Comparison of ENCODE assay signal across 8 cellular contexts in genomic region chr4:6986781-6987565, GRCh38. TPM values are rescaled to one million over a fixed set of nuclear protein-coding genes. Genes with fewer than 3 reads are reported as not detected.
DNase-seq lines count a peak whose midpoint lies in the region; ATAC-seq and TF ChIP-seq lines count a peak whose summit lies in the region.

No MANE protein-coding gene starts in this region.

- TF ChIP-seq POLR2A in breast epithelium (IDR thresholded peaks at IDR 0.05) = peak; percentile 54

- H3K27me3 Mint-ChIP-seq in immature natural killer cell (ENCODE audit: low read depth in 3 of 3) = peaks cover 1 to 3% (median 2%) of the 10 kb centered on the region in 3 donors

- peak; percentile 66 for DNase-seq in AG04450 (ENCODE audit: low read depth, low spot score)
- DNase-seq in NCI-H2196 (lab: John Stamatoyannopoulos, UW; ENCODE audit: unreplicated experiment) = peak; percentile 93
- peak; percentile 95 for DNase-seq in WERI-Rb-1
- peak; percentile 92 to 95 for DNase-seq in breast epithelium (ENCODE audit: low spot score in 2 of 2)
- DNase-seq in immature natural killer cell = peak; percentile 89 to 91 (median 91)
- DNase-seq in smooth muscle cell (lab: John Stamatoyannopoulos, UW; ENCODE audit: unreplicated experiment) = peak; percentile 90

- no peaks in the 10 kb centered on the region for H3K9me3 Mint-ChIP-seq in immature natural killer cell

- H3K27ac Mint-ChIP-seq in immature natural killer cell = peak overlapping the region; percentile 94 to 97 (median 96)

- peak overlapping the region; percentile 93 to 98 (median 96) for H3K4me3 Mint-ChIP-seq in immature natural killer cell

- H3K36me3 ChIP-seq in WERI-Rb-1 (peaks cover 2% of the 10 kb centered on the region; the same call in 1 of the 2 replicates), breast epithelium (no peaks in the 10 kb centered on the region), smooth muscle cell (ENCODE audit: low read depth) (no peaks in the 10 kb centered on the region)

- peak overlapping the region; percentile 95 for H3K4me3 ChIP-seq in AG04450 (ENCODE audit: low read depth, low read length)
- H3K4me3 ChIP-seq in WERI-Rb-1 (ENCODE audit: low read depth, low read length) = peak overlapping the region; percentile 90
- peak overlapping the region; percentile 69 to 89 (median 82) for H3K4me3 ChIP-seq in breast epithelium
- H3K4me3 ChIP-seq in smooth muscle cell = peak overlapping the region; percentile 91

- H3K36me3 Mint-ChIP-seq in immature natural killer cell = no peaks in the 10 kb centered on the region

- peak overlapping the region; percentile 90 for H3K9ac ChIP-seq in smooth muscle cell (ENCODE audit: low read depth)

- peak overlapping the region; percentile 82 for H2AFZ ChIP-seq in smooth muscle cell (ENCODE audit: low read depth)

- peaks cover 23% of the 10 kb centered on the region for H3F3A ChIP-seq in smooth muscle cell (ENCODE audit: low read depth)

- peak overlapping the region; percentile 95 for H3K27ac ChIP-seq in AG04450 (ENCODE audit: low read depth, low read length)
- H3K27ac ChIP-seq in WERI-Rb-1 = peak overlapping the region; percentile 74
- peak overlapping the region; percentile 93 to 97 for H3K27ac ChIP-seq in breast epithelium
- H3K27ac ChIP-seq in smooth muscle cell (ENCODE audit: low read depth) = peak overlapping the region; percentile 93

- H3K4me1 Mint-ChIP-seq in immature natural killer cell = peaks cover 54 to 66% of the 10 kb centered on the region in 2 donors

- H3K4me2 ChIP-seq in smooth muscle cell = peak overlapping the region; percentile 95

- H4K20me1 ChIP-seq in smooth muscle cell (ENCODE audit: low read depth) = peaks cover 35% of the 10 kb centered on the region

- H3K79me2 ChIP-seq in smooth muscle cell (ENCODE audit: low read depth) = peaks cover 52% of the 10 kb centered on the region

- ATAC-seq in GM18868 (IDR thresholded peaks at IDR 0.05; ENCODE audit: unreplicated experiment) = peak; percentile 79
- ATAC-seq in HG03103 (IDR thresholded peaks at IDR 0.05; ENCODE audit: low read depth, unreplicated experiment) = peak; percentile 69

- H3K4me1 ChIP-seq in breast epithelium (peaks cover 8 to 31% of the 10 kb centered on the region in 2 donors), smooth muscle cell (ENCODE audit: low read depth) (peaks cover 20% of the 10 kb centered on the region)

- CTCF ChIA-PET in AG04450 (lab: Charles Lee) = interaction anchor here (0.9 to 3.3 kb wide), 3 partner anchors 13 to 79 kb away, joined by 3 to 15 read pairs (median 3); partner anchors contain the start of gene TADA2B

- TF ChIP-seq CTCF in AG04450 (IDR thresholded peaks at IDR 0.05; ENCODE audit: low read depth, low read length) (no peak), WERI-Rb-1 (IDR thresholded peaks at IDR 0.05; ENCODE audit: low read depth, low read length) (no peak), breast epithelium (IDR thresholded peaks at IDR 0.05) (peak in 1 of 3 donors; percentile 29), smooth muscle cell (IDR thresholded peaks at IDR 0.05; ENCODE audit: borderline replicate concordance, insufficient read depth, poor library complexity, severe bottlenecking) (no peak)

- no peaks in the 10 kb centered on the region for H3K27me3 ChIP-seq in AG04450 (ENCODE audit: control insufficient read depth, insufficient read depth, low read length)
- H3K27me3 ChIP-seq in WERI-Rb-1 (ENCODE audit: insufficient read depth, low read depth, severe bottlenecking) = no peaks in the 10 kb centered on the region
- no peaks in the 10 kb centered on the region for H3K27me3 ChIP-seq in breast epithelium
- H3K27me3 ChIP-seq in smooth muscle cell (ENCODE audit: low read depth) = no peaks in the 10 kb centered on the region

- POLR2A ChIA-PET in AG04450 (lab: Yijun Ruan, JAX) = interaction anchor here (0.5 to 2.3 kb wide), 9 partner anchors 13 to 287 kb away, joined by 3 to 21 read pairs (median 4); partner anchors contain the start of genes GRPEL1, TADA2B and TBC1D14

- H3K9me3 ChIP-seq in AG04450 (ENCODE audit: control insufficient read depth, insufficient read depth, low read length) (no peaks in the 10 kb centered on the region; the same call in 1 of the 2 replicates), WERI-Rb-1 (ENCODE audit: severe bottlenecking) (no peaks in the 10 kb centered on the region), breast epithelium (no peaks in the 10 kb centered on the region), smooth muscle cell (replicated peaks; ENCODE audit: low read depth) (no peaks in the 10 kb centered on the region)

- under 1% methylated on average over 39 of the region's 78 CpGs for WGBS in smooth muscle cell (ENCODE audit: low lambda C conversion rate)

- intact Hi-C loops in breast epithelium (cut with DNase I; ENCODE audit: low total_unique reads) = no loop called here

RNA-seq across cellular contexts. Expression of gene TADA2B, which starts 56.2 kb away (rescaled TPM):
- polyA plus RNA-seq in AG04450 (2011; rRNA removed) (6.4 and 6.5 TPM in 2 replicates), immature natural killer cell (1 to 10 TPM; 2.1 to 3.9 (median 3.0) TPM), smooth muscle cell (9.1 and 9.9 TPM in 2 replicates)
- polyA minus RNA-seq in AG04450 (2011; rRNA and poly(A)+ RNA removed) = 5.7 and 6.0 TPM in 2 replicates
- total RNA-seq in breast epithelium (10 to 100 TPM; 16.4 to 22.7 (median 17.8) TPM), smooth muscle cell (6.3 and 9.2 TPM in 2 replicates)

Comparison
In these comparisons a context has a peak if more than half of its experiments do, and no peak if none do; other contexts are left out.
1. Peak in every context shown above with its lines: DNase-seq, ATAC-seq, H3K4me3 ChIP-seq and H3K27ac ChIP-seq.